ENCODE assay signal across 28 cellular contexts in genomic region chr7:50976064-50976463, GRCh38.
"Had no signal": no experiment of that assay in that cellular context is flagged by ENCODE, and none has a peak within 500 bp of the region (broad histone marks: within the 10 kb centered on the region; RNA-seq: fewer than 3 reads in every experiment).

No MANE protein-coding gene starts in this region.

- DNase-seq: colonic mucosa; cortex of kidney; dermis blood vessel endothelial cell; dorsolateral prefrontal cortex; effector CD4-positive, alpha-beta T cell; effector CD8-positive, alpha-beta T cell; effector memory CD4-positive, alpha-beta T cell; effector memory CD8-positive, alpha-beta T cell; endodermal cell; erythroblast; esophagus squamous epithelium; foreskin fibroblast; foreskin keratinocyte; foreskin melanocyte; gastrocnemius medialis; glutamatergic neuron; head of caudate nucleus; heart left ventricle; heart right ventricle had no signal

- H3K4me1 ChIP-seq: colonic mucosa, foreskin keratinocyte, gastrocnemius medialis, gastroesophageal sphincter, heart left ventricle had no signal

- H3K4me3 ChIP-seq: colonic mucosa, coronary artery, dorsolateral prefrontal cortex, esophagus squamous epithelium, gastrocnemius medialis, gastroesophageal sphincter, heart left ventricle, heart right ventricle had no signal

- H3K27ac Mint-ChIP-seq: dendritic cell treated with granulocyte-macrophage colony-stimulating factor and Interleukin-4, amounts not matched to agents 40 ng/mL and 50 ng/mL, for 4 days; effector memory CD8-positive, alpha-beta T cell; endodermal cell had no signal

- H3K36me3 ChIP-seq: colonic mucosa, esophagus squamous epithelium, gastrocnemius medialis, gastroesophageal sphincter, heart left ventricle, heart right ventricle had no signal

- H3K27me3 Mint-ChIP-seq: dendritic cell treated with granulocyte-macrophage colony-stimulating factor and Interleukin-4, amounts not matched to agents 40 ng/mL and 50 ng/mL, for 4 days had no signal

- H3K4me1 Mint-ChIP-seq: endodermal cell had no signal

- H3K4me3 Mint-ChIP-seq: dendritic cell treated with granulocyte-macrophage colony-stimulating factor and Interleukin-4, amounts not matched to agents 40 ng/mL and 50 ng/mL, for 4 days; effector memory CD8-positive, alpha-beta T cell; endodermal cell had no signal

- H3K9me3 ChIP-seq: colonic mucosa, esophagus squamous epithelium, gastrocnemius medialis had no signal

- FAIRE-seq: colon, endometrium, endothelial cell of umbilical vein, frontal cortex had no signal

- ATAC-seq: effector memory CD8-positive, alpha-beta T cell; esophagus mucosa; foreskin keratinocyte; gastrocnemius medialis; gastroesophageal sphincter; heart left ventricle; heart right ventricle had no signal

- H3K27ac ChIP-seq: colonic mucosa, coronary artery, dorsolateral prefrontal cortex, epithelial cell of prostate, esophagus squamous epithelium, foreskin keratinocyte, gastrocnemius medialis, gastroesophageal sphincter, heart left ventricle, heart right ventricle had no signal

- H3K27me3 ChIP-seq: colonic mucosa, gastrocnemius medialis, gastroesophageal sphincter, heart left ventricle, heart right ventricle had no signal
